ENCODE assay signal across 8 cellular contexts in the genomic region with DNA sequence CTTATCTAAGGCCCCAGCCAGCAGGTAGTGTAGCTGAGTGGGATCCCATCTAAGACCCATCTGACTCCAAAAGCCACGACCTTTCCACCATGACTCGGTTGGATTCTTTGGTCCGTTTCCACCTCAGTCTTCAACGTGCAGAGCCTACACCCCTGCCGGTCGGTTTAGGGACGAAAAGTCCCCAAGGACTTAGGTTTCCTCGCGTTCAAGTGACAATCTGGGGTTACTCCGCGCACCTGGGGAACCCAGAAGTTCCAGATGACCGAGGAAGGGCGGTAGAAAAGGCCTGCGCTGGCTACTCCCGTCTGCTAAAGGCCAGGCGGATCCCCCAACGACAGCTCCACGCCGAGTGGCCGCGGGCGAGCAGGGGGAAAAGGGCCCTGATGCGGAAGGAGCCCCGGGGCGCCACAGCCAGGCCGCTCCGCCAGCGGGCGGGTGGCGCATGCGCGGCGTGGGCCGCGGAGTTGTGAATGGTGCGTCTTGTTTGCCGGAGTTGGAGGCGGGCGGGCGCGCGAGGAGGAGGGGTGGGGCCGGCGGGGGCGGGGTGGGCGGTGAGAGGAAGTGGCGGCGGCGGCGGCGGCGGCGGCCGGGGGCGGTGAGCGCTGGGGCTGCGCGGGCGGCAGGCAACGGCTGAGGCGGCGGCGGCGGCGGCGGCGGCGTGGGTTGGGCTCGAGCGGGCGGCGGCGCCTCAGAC. TPM values are rescaled to one million over a fixed set of nuclear protein-coding genes. Genes with fewer than 3 reads are reported as not detected.
A peak's percentile ranks its signal among the peaks of the same experiment; 100 is the strongest.
DNase-seq lines count a peak whose midpoint lies in the region; ATAC-seq and TF ChIP-seq lines count a peak whose summit lies in the region.

Gene CBFB (plus strand): TSS at position 595 of the 694 bp plus-strand sequence. CDS start 259 bp downstream, outside the sequence.

- H3K27me3 Mint-ChIP-seq in GM23338 (ENCODE audit: insufficient read depth, low read depth, poor library complexity): peaks cover 14% of the 10 kb centered on the region
- no peaks in the 10 kb centered on the region for H3K27me3 Mint-ChIP-seq in stimulated activated naive CD8-positive, alpha-beta T cell treated with anti-CD3 and anti-CD28 coated beads, Interleukin-15, amount 100 ng/mL, for 72 hours

- peaks cover 25% of the 10 kb centered on the region for H4K20me1 ChIP-seq in GM23338 (replicated peaks; ENCODE audit: insufficient read depth)
- no peaks in the 10 kb centered on the region for H4K20me1 ChIP-seq in neural cell (ENCODE audit: insufficient read depth)

- H3K4me3 Mint-ChIP-seq in GM23338: peak within 1 kb of the TSS; percentile 89
- H3K4me3 Mint-ChIP-seq in stimulated activated naive CD8-positive, alpha-beta T cell treated with anti-CD3 and anti-CD28 coated beads, Interleukin-15, amount 100 ng/mL, for 72 hours: peak within 1 kb of the TSS; percentile 86 to 92

- peak within 1 kb of the TSS; percentile 90 for H3K4me2 ChIP-seq in GM23338
- H3K4me2 ChIP-seq in neural cell (ENCODE audit: low read length): peak within 1 kb of the TSS; percentile 76

- H3K36me3 ChIP-seq in GM23338 (ENCODE audit: insufficient read depth) (no peaks in the 10 kb centered on the region), neural cell (ENCODE audit: insufficient read depth, low read length) (no peaks in the 10 kb centered on the region)

- H3K9ac ChIP-seq in neural cell (ENCODE audit: low read length): peak within 1 kb of the TSS; percentile 63

- peaks cover 10% of the 10 kb centered on the region for H3K4me1 ChIP-seq in GM23338 (ENCODE audit: insufficient read depth)

- H3K9me3 Mint-ChIP-seq in GM23338: no peaks in the 10 kb centered on the region
- H3K9me3 Mint-ChIP-seq in stimulated activated naive CD8-positive, alpha-beta T cell treated with anti-CD3 and anti-CD28 coated beads, Interleukin-15, amount 100 ng/mL, for 72 hours: no peaks in the 10 kb centered on the region

- H3K9me2 ChIP-seq in GM23338 (ENCODE audit: insufficient read depth) (no peaks in the 10 kb centered on the region), neural cell (ENCODE audit: insufficient read depth, low read length) (no peaks in the 10 kb centered on the region)

- TF ChIP-seq EP300 in neural cell (conservative IDR thresholded peaks at IDR 0.05; ENCODE audit: poor library complexity, severe bottlenecking): no peak

- peak within 1 kb of the TSS; percentile 66; the same call in 1 of the 2 replicates for H3K27ac ChIP-seq in GM23338 (ENCODE audit: low read depth)
- peak within 1 kb of the TSS; percentile 39 for H3K27ac ChIP-seq in neural cell (ENCODE audit: low read length)

- H3F3A ChIP-seq in GM23338 (replicated peaks; ENCODE audit: low read depth) (no peaks in the 10 kb centered on the region), neural cell (ENCODE audit: insufficient read depth, low read length, poor library complexity, severe bottlenecking) (no peaks in the 10 kb centered on the region)

- H3K27ac Mint-ChIP-seq in GM23338: peak within 1 kb of the TSS; percentile 36; the same call in 1 of the 2 replicates
- H3K27ac Mint-ChIP-seq in stimulated activated naive CD8-positive, alpha-beta T cell treated with anti-CD3 and anti-CD28 coated beads, Interleukin-15, amount 100 ng/mL, for 72 hours: peak within 1 kb of the TSS; percentile 86 to 91

- H3K4me3 ChIP-seq in GM23338 (peak within 1 kb of the TSS; percentile 84), neural cell (ENCODE audit: low read length) (peak within 1 kb of the TSS; percentile 83)

- H3K27me3 ChIP-seq in GM23338 (ENCODE audit: insufficient read depth): peaks cover 16% of the 10 kb centered on the region
- H3K27me3 ChIP-seq in neural cell (ENCODE audit: insufficient read depth, low read depth, low read length): no peaks in the 10 kb centered on the region

- TF ChIP-seq RAD21 in neural cell (conservative IDR thresholded peaks at IDR 0.05): no peak

- H2AFZ ChIP-seq in GM23338 (peak within 1 kb of the TSS; percentile 99), neural cell (ENCODE audit: low read depth, low read length) (peak within 1 kb of the TSS; percentile 83)

- peak; percentile 82 for ATAC-seq in GM23338
- peak; percentile 95 for ATAC-seq in stimulated activated naive CD8-positive, alpha-beta T cell treated with anti-CD3 and anti-CD28 coated beads, Interleukin-15, amount 100 ng/mL, for 72 hours

- H3K79me2 ChIP-seq in GM23338 (replicated peaks; ENCODE audit: insufficient read depth) (peaks cover 33% of the 10 kb centered on the region), neural cell (replicated peaks; ENCODE audit: insufficient read depth, low read length) (peaks cover 20% of the 10 kb centered on the region)

- peaks cover 2% of the 10 kb centered on the region; the same call in 2 of the 3 replicates for H3K36me3 Mint-ChIP-seq in GM23338 (ENCODE audit: low read depth)

- DNase-seq in EL (peak; percentile 92), GM23338 (ENCODE audit: low spot score) (peak; percentile 87), LoVo (ENCODE audit: low spot score) (peak; percentile 92), SHP77 treated with DMSO at 0.1 percent for 48 hours (lab: John Stamatoyannopoulos, UW) (peak; percentile 62), fibroblast of the conjunctiva (ENCODE audit: low read depth) (peak; percentile 82)
- DNase-seq in activated effector memory CD4-positive, alpha-beta T cell treated with anti-CD3 and anti-CD28 coated beads, Interleukin-2, amount 50 U/mL, for 16 hours: peak; percentile 97
- peak; percentile 94 for DNase-seq in stimulated activated naive CD8-positive, alpha-beta T cell treated with anti-CD3 and anti-CD28 coated beads, Interleukin-15, amount 100 ng/mL, for 72 hours

- no peak; a peak in 1 of 4 replicates for TF ChIP-seq CTCF in GM23338 (conservative IDR thresholded peaks at IDR 0.05; ENCODE audit: low read depth in 2 of 2)
- TF ChIP-seq CTCF in neural cell (IDR thresholded peaks at IDR 0.05; ENCODE audit: poor library complexity, severe bottlenecking): peak; percentile 27

- peaks cover 14% of the 10 kb centered on the region for H3K4me1 Mint-ChIP-seq in GM23338
- H3K4me1 Mint-ChIP-seq in stimulated activated naive CD8-positive, alpha-beta T cell treated with anti-CD3 and anti-CD28 coated beads, Interleukin-15, amount 100 ng/mL, for 72 hours: peaks cover 54% of the 10 kb centered on the region

- no peaks in the 10 kb centered on the region for H3K9me3 ChIP-seq in neural cell (ENCODE audit: low read length)

TF ChIP-seq in GM23338, 12 proteins besides CTCF, POLR2A, EP300 and RAD21 (continues in another document):
- TF ChIP-seq, protein P1, sequence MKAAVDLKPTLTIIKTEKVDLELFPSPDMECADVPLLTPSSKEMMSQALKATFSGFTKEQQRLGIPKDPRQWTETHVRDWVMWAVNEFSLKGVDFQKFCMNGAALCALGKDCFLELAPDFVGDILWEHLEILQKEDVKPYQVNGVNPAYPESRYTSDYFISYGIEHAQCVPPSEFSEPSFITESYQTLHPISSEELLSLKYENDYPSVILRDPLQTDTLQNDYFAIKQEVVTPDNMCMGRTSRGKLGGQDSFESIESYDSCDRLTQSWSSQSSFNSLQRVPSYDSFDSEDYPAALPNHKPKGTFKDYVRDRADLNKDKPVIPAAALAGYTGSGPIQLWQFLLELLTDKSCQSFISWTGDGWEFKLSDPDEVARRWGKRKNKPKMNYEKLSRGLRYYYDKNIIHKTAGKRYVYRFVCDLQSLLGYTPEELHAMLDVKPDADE (IDR thresholded peaks at IDR 0.05): no peak
- TF ChIP-seq EZH2 (IDR thresholded peaks at IDR 0.05; ENCODE audit: low read depth, unreplicated experiment) (peak; percentile 38), ZNF331 (CRISPR knock-in tag; IDR thresholded peaks at IDR 0.05; ENCODE audit: low read depth) (no peak), JUNB (IDR thresholded peaks at IDR 0.05; ENCODE audit: unreplicated experiment) (no peak)

TF ChIP-seq in neural cell, 6 proteins besides CTCF, POLR2A, EP300 and RAD21:
- peak; percentile 46 for TF ChIP-seq POLR2AphosphoS5 (IDR thresholded peaks at IDR 0.05)
- TF ChIP-seq, protein P2, sequence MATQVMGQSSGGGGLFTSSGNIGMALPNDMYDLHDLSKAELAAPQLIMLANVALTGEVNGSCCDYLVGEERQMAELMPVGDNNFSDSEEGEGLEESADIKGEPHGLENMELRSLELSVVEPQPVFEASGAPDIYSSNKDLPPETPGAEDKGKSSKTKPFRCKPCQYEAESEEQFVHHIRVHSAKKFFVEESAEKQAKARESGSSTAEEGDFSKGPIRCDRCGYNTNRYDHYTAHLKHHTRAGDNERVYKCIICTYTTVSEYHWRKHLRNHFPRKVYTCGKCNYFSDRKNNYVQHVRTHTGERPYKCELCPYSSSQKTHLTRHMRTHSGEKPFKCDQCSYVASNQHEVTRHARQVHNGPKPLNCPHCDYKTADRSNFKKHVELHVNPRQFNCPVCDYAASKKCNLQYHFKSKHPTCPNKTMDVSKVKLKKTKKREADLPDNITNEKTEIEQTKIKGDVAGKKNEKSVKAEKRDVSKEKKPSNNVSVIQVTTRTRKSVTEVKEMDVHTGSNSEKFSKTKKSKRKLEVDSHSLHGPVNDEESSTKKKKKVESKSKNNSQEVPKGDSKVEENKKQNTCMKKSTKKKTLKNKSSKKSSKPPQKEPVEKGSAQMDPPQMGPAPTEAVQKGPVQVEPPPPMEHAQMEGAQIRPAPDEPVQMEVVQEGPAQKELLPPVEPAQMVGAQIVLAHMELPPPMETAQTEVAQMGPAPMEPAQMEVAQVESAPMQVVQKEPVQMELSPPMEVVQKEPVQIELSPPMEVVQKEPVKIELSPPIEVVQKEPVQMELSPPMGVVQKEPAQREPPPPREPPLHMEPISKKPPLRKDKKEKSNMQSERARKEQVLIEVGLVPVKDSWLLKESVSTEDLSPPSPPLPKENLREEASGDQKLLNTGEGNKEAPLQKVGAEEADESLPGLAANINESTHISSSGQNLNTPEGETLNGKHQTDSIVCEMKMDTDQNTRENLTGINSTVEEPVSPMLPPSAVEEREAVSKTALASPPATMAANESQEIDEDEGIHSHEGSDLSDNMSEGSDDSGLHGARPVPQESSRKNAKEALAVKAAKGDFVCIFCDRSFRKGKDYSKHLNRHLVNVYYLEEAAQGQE (IDR thresholded peaks at IDR 0.05; ENCODE audit: borderline replicate concordance): no peak

RNA-seq across cellular contexts. Expression of gene CBFB, which starts in this region (rescaled TPM):
- total RNA-seq in GM23338 (2014; rRNA removed; shearing (Covaris generic)): 26.9 and 27.8 TPM in 2 replicates
- 26.1 and 31.0 TPM in 2 replicates for polyA plus RNA-seq in GM23338 (2016; fragmentation: Nextera tagmentation; extraction: Ambion mirVana)
- 31.1 and 32.6 TPM in 2 replicates for polyA plus RNA-seq in neural cell
- polyA minus RNA-seq in neural cell: 26.3 and 44.5 TPM in 2 replicates

Comparison
In these comparisons a context has a peak if more than half of its experiments do, and no peak if none do; other contexts are left out.
1. Peak in every context shown above with its lines: DNase-seq, ATAC-seq, H3K4me3 ChIP-seq and H3K27ac ChIP-seq.